2 cellular contexts compared by ENCODE assay signal in genomic region chr16:89525146-89525913, GRCh38.
TF ChIP-seq lines count a peak whose summit lies in the region.

No MANE protein-coding gene starts in this region.

TF ChIP-seq in HCT116, 20 proteins besides CTCF, POLR2A, EP300 and RAD21:
- TF ChIP-seq ELF1 (IDR thresholded peaks at IDR 0.05; ENCODE audit: borderline replicate concordance, low read depth), result no peak
- TF ChIP-seq ZBTB33 (IDR thresholded peaks at IDR 0.05; ENCODE audit: extremely low read depth, insufficient replicate concordance, low read length), result no peak
- TF ChIP-seq EZH2phosphoT487 (IDR thresholded peaks at IDR 0.05; ENCODE audit: borderline replicate concordance), result no peak
- TF ChIP-seq ZNF274 (IDR thresholded peaks at IDR 0.05; ENCODE audit: low read depth, low read length), result no peak
- no peak for TF ChIP-seq MAX (IDR thresholded peaks at IDR 0.05)
- TF ChIP-seq TCF7L2 (IDR thresholded peaks at IDR 0.05; ENCODE audit: borderline replicate concordance, extremely low read depth, insufficient read depth, insufficient read length), result no peak
- TF ChIP-seq ZFX (IDR thresholded peaks at IDR 0.05), result no peak
- no peak for TF ChIP-seq EZH2 (IDR thresholded peaks at IDR 0.05)
- TF ChIP-seq EGR1 (IDR thresholded peaks at IDR 0.05; ENCODE audit: low read depth), result no peak
- TF ChIP-seq CBX3 (IDR thresholded peaks at IDR 0.05; ENCODE audit: low read depth), result no peak
- no peak for TF ChIP-seq ATF3 (IDR thresholded peaks at IDR 0.05)
- no peak for TF ChIP-seq SRF (IDR thresholded peaks at IDR 0.05; ENCODE audit: low read depth)
TF ChIP-seq in HCT116: peak in this region for 0.

TF ChIP-seq in GM12878, 131 proteins besides CTCF, POLR2A, EP300 and RAD21:
- TF ChIP-seq CHD4 (IDR thresholded peaks at IDR 0.05) (no peak), RUNX3 (IDR thresholded peaks at IDR 0.05; ENCODE audit: low read length) (peak; percentile 63), PKNOX1 (IDR thresholded peaks at IDR 0.05) (no peak), BCLAF1 (IDR thresholded peaks at IDR 0.05) (no peak), MEF2A (IDR thresholded peaks at IDR 0.05; ENCODE audit: insufficient read depth, low read depth, low read length) (peak; percentile 67; the same call in 1 of the 2 replicates), ZZZ3 (IDR thresholded peaks at IDR 0.05; ENCODE audit: control insufficient read depth, insufficient read length, low read depth) (no peak), LARP7 (IDR thresholded peaks at IDR 0.05) (no peak), ZNF24 (IDR thresholded peaks at IDR 0.05) (no peak), MEF2B (IDR thresholded peaks at IDR 0.05; ENCODE audit: partially characterized antibody, poor library complexity, severe bottlenecking) (peak; percentile 51), CREB1 (IDR thresholded peaks at IDR 0.05; ENCODE audit: low read depth) (no peak), TCF3 (IDR thresholded peaks at IDR 0.05; ENCODE audit: borderline replicate concordance, insufficient read depth, low read depth, low read length) (no peak), NR2C1 (IDR thresholded peaks at IDR 0.05) (no peak)
